In genomic region chr14:56119221-56119967, GRCh38 we compare ENCODE assay signal across 8 cellular contexts. TPM values are rescaled to one million over a fixed set of nuclear protein-coding genes. Genes with fewer than 3 reads are reported as not detected.
DNase-seq lines count a peak whose midpoint lies in the region; ATAC-seq and TF ChIP-seq lines count a peak whose summit lies in the region.

No MANE protein-coding gene starts in this region.

- H3K4me1 ChIP-seq in SJCRH30 = no peaks in the 10 kb centered on the region
- peaks cover 12% of the 10 kb centered on the region for H3K4me1 ChIP-seq in hepatocyte (ENCODE audit: insufficient read depth)
- H3K4me1 ChIP-seq in prostate gland (replicated peaks) = no peaks in the 10 kb centered on the region

- peak overlapping the region; percentile 58 for H2AFZ ChIP-seq in hepatocyte

- no peaks in the 10 kb centered on the region for H3K9me3 ChIP-seq in SJCRH30 (replicated peaks)
- H3K9me3 ChIP-seq in hepatocyte (ENCODE audit: low read depth) = no peaks in the 10 kb centered on the region
- H3K9me3 ChIP-seq in prostate gland = no peaks in the 10 kb centered on the region

- peak; percentile 38 to 48 for DNase-seq in SJCRH30
- peak in 37 of 58 donors; percentile 9 to 64 (median 42) for DNase-seq in anterior cingulate cortex (lab: John Stamatoyannopoulos, UW)
- peak; percentile 61 for DNase-seq in hepatocyte (ENCODE audit: low spot score)
- DNase-seq in prostate gland (ENCODE audit: low spot score) = peak; percentile 16
- no peak for DNase-seq in SKM-1 treated with dmso at 0.1 percent for 144 hours (lab: John Stamatoyannopoulos, UW; ENCODE audit: unreplicated experiment)

- no peaks in the 10 kb centered on the region for H3K36me3 ChIP-seq in SJCRH30
- no peaks in the 10 kb centered on the region for H3K36me3 ChIP-seq in hepatocyte (replicated peaks; ENCODE audit: insufficient read depth, low read depth)
- H3K36me3 ChIP-seq in prostate gland = no peaks in the 10 kb centered on the region

- no peaks in the 10 kb centered on the region for H3K9me2 ChIP-seq in hepatocyte (replicated peaks; ENCODE audit: insufficient read depth)

- H3K27me3 ChIP-seq in SJCRH30 = no peaks in the 10 kb centered on the region
- H3K27me3 ChIP-seq in hepatocyte = no peaks in the 10 kb centered on the region
- H3K27me3 ChIP-seq in prostate gland (replicated peaks; ENCODE audit: insufficient read depth) = no peaks in the 10 kb centered on the region

- under 1% methylated on average over 49 of the region's 49 CpGs for WGBS in hepatocyte (ENCODE audit: low lambda C conversion rate, missing lambda C conversion rate)
- under 1% methylated on average over 40 of the region's 49 CpGs for WGBS in prostate gland

- intact Hi-C loops in prostate gland (cut with DNase I) = loop anchor here (5.0 kb wide), 2 partner anchors 78 to 218 kb away; no protein-coding TSS in a partner anchor

- H3K79me2 ChIP-seq in hepatocyte = peaks cover 47% of the 10 kb centered on the region

- H4K20me1 ChIP-seq in hepatocyte (ENCODE audit: insufficient read depth, poor library complexity, severe bottlenecking) = peaks cover 23% of the 10 kb centered on the region

- no peak for TF ChIP-seq POLR2A in prostate gland (IDR thresholded peaks at IDR 0.05)

- H3K4me3 ChIP-seq in GM08714 (ENCODE audit: low read length) = peak overlapping the region; percentile 60
- peak overlapping the region; percentile 86 for H3K4me3 ChIP-seq in SJCRH30
- H3K4me3 ChIP-seq in hepatocyte = peak overlapping the region; percentile 64
- peak overlapping the region; percentile 90 to 91 for H3K4me3 ChIP-seq in prostate gland

- peak overlapping the region; percentile 88 for H3K4me2 ChIP-seq in hepatocyte

- peak overlapping the region; percentile 43 for H3K27ac ChIP-seq in SJCRH30
- peak overlapping the region; percentile 85 for H3K27ac ChIP-seq in hepatocyte
- peak overlapping the region; percentile 90 to 94 for H3K27ac ChIP-seq in prostate gland

- ATAC-seq in HG03354 (IDR thresholded peaks at IDR 0.05; ENCODE audit: poor library complexity, severe bottlenecking, unreplicated experiment) = peak; percentile 32
- no peak for ATAC-seq in GM18868 (IDR thresholded peaks at IDR 0.05; ENCODE audit: unreplicated experiment)

- TF ChIP-seq CTCF in hepatocyte (IDR thresholded peaks at IDR 0.05; ENCODE audit: poor library complexity) = no peak
- peak in 1 of 4 experiments; percentile 4 for TF ChIP-seq CTCF in prostate gland (IDR thresholded peaks at IDR 0.05)

RNA-seq across cellular contexts. Expression of gene PELI2, which starts 1.2 kb away (rescaled TPM):
- total RNA-seq in SJCRH30 (2014; rRNA removed; shearing (Covaris generic)) = 7.9 and 9.3 TPM in 2 replicates
- total RNA-seq in hepatocyte (12.5 and 16.1 TPM in 2 replicates), prostate gland (10 to 100 TPM in 1 of 2 donors, 1 to 10 TPM in 1; 8.9 to 25.7 TPM)
- polyA plus RNA-seq in hepatocyte = 3.8 and 4.3 TPM in 2 replicates
